24 cellular contexts compared by ENCODE assay signal in the genomic region with DNA sequence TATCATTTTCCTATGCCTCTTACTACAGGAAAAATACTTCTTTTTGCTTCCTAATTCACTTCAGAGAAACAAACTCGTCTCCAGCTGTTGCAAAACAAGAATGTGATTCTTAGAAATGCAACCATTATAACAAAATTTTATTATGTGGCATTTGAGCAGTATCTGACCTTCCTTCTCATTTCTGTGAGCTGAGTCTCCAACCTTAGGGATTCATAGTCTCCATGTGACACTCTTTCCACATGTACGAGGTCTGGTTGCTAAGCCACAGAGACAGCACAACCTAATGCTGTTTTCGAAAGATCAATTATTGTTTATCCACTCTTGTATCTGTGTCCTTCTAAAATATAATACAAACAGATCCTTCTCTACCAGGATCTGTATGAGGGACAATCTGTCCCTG.
"Had no signal": no experiment of that assay in that cellular context is flagged by ENCODE, and none has a peak within 500 bp of the region (broad histone marks: within the 10 kb centered on the region; RNA-seq: fewer than 3 reads in every experiment).

No MANE protein-coding gene starts in this region.

- DNase-seq: activated CD4-positive, alpha-beta T cell treated with anti-CD3 and anti-CD28 coated beads for 4 hours; activated CD8-positive, alpha-beta memory T cell treated with anti-CD3 and anti-CD28 coated beads, Interleukin-2, amount 50 U/mL, for 4 hours; activated CD8-positive, alpha-beta T cell treated with anti-CD3 and anti-CD28 coated beads for 36 hours; activated effector memory CD4-positive, alpha-beta T cell treated with Interleukin-2 at 50 U/mL for 16 hours; activated naive CD4-positive, alpha-beta T cell; brain microvascular endothelial cell; Kasumi-1; MV-4-11; NCI-H1092 treated with DMSO at 0.1 percent for 48 hours; NCI-H1436; NCI-H1694 treated with DMSO at 0.1 percent for 48 hours; NCI-H2029 treated with DMSO at 0.1 percent for 48 hours; NCI-H345; NCI-H510A; NCI-H526 treated with DMSO at 0.1 percent for 48 hours; NK-92 treated with Interleukin-12 subunit alpha and Interleukin-12 subunit beta, amount 100 ng/mL, for 24 hours; Peyer's patch; Right ventricle myocardium superior; SJCRH30; SK-N-SH; T-helper 1 cell; WERI-Rb-1 had no signal

- H3K9ac ChIP-seq: SK-N-SH had no signal

- H3K4me1 ChIP-seq: Peyer's patch, SJCRH30 had no signal

- H3K9me2 ChIP-seq: SK-N-SH had no signal

- H3K27ac ChIP-seq: brain microvascular endothelial cell, cardiac muscle cell, Peyer's patch, RWPE1, SJCRH30, WERI-Rb-1 had no signal

- H3K36me3 ChIP-seq: brain microvascular endothelial cell, cardiac muscle cell, Peyer's patch, SJCRH30, WERI-Rb-1 had no signal

- H3K4me3 ChIP-seq: cardiac muscle cell, Peyer's patch, SJCRH30 had no signal

- H3K4me2 ChIP-seq: SK-N-SH had no signal

- H3K27me3 ChIP-seq: brain microvascular endothelial cell, cardiac muscle cell, Peyer's patch, SJCRH30 had no signal

- H3K9me3 ChIP-seq: Peyer's patch, SJCRH30, SK-N-SH had no signal

- ATAC-seq: activated CD8-positive, alpha-beta T cell treated with anti-CD3 and anti-CD28 coated beads for 36 hours had no signal
